Comparison of ENCODE assay signal across 1 cellular context in genomic region chr4:186726440-186727148, GRCh38.
TF ChIP-seq lines count a peak whose summit lies in the region.

No MANE protein-coding gene starts in this region.

TF ChIP-seq in HepG2, 621 proteins besides CTCF, POLR2A, EP300 and RAD21 (continued from another document and continues in another):
- TF ChIP-seq ZNF362 (CRISPR knock-in tag; IDR thresholded peaks at IDR 0.05; ENCODE audit: borderline replicate concordance) (peak; percentile 44; the same call in 1 of the 2 replicates), NFYC (CRISPR knock-in tag; IDR thresholded peaks at IDR 0.05) (no peak), ZGPAT (CRISPR knock-in tag; IDR thresholded peaks at IDR 0.05) (peak; percentile 95), GMEB2 (CRISPR knock-in tag; IDR thresholded peaks at IDR 0.05; ENCODE audit: low read depth) (no peak), ZNF292 (CRISPR knock-in tag; IDR thresholded peaks at IDR 0.05; ENCODE audit: borderline replicate concordance, low read depth) (no peak), ZNF556 (CRISPR knock-in tag; IDR thresholded peaks at IDR 0.05; ENCODE audit: borderline replicate concordance) (no peak), ARNTL (CRISPR knock-in tag; IDR thresholded peaks at IDR 0.05) (no peak), ZSCAN20 (CRISPR knock-in tag; IDR thresholded peaks at IDR 0.05; ENCODE audit: borderline replicate concordance) (peak; percentile 61), ZNF562 (CRISPR knock-in tag; IDR thresholded peaks at IDR 0.05; ENCODE audit: borderline replicate concordance) (no peak), ZNF713 (CRISPR knock-in tag; IDR thresholded peaks at IDR 0.05) (no peak), ZNF775 (CRISPR knock-in tag; IDR thresholded peaks at IDR 0.05; ENCODE audit: borderline replicate concordance) (peak; percentile 23; the same call in 1 of the 2 replicates), ZBTB26 (CRISPR knock-in tag; IDR thresholded peaks at IDR 0.05; ENCODE audit: borderline replicate concordance) (no peak; the same call in 1 of the 2 replicates), ZNF576 (CRISPR knock-in tag; IDR thresholded peaks at IDR 0.05) (no peak), HNF4A (CRISPR knock-in tag; IDR thresholded peaks at IDR 0.05) (no peak), MTF1 (CRISPR knock-in tag; IDR thresholded peaks at IDR 0.05) (no peak), ISL2 (CRISPR knock-in tag; IDR thresholded peaks at IDR 0.05) (no peak; the same call in none of the 2 replicates), ZNF639 (CRISPR knock-in tag; conservative IDR thresholded peaks at IDR 0.05) (peak; percentile 47; the same call in 1 of the 2 replicates), DBP (CRISPR knock-in tag; IDR thresholded peaks at IDR 0.05; ENCODE audit: not compliant biosample characterization) (no peak), HNRNPK (IDR thresholded peaks at IDR 0.05; ENCODE audit: low read depth, low read length, poor library complexity, severe bottlenecking) (peak; percentile 78), UBTF (CRISPR knock-in tag; IDR thresholded peaks at IDR 0.05) (peak; percentile 59), SP4 (CRISPR knock-in tag; IDR thresholded peaks at IDR 0.05) (peak; percentile 69), ATM (IDR thresholded peaks at IDR 0.05; ENCODE audit: borderline replicate concordance) (no peak), GTF2F1 (IDR thresholded peaks at IDR 0.05; ENCODE audit: low read length) (no peak), KAT8 (CRISPR knock-in tag; IDR thresholded peaks at IDR 0.05) (no peak), ZNF430 (CRISPR knock-in tag; IDR thresholded peaks at IDR 0.05) (peak; percentile 68), NCOA1 (CRISPR knock-in tag; IDR thresholded peaks at IDR 0.05) (peak; percentile 48; the same call in 1 of the 2 replicates), ELF3 (CRISPR knock-in tag; IDR thresholded peaks at IDR 0.05) (peak; percentile 73), PLRG1 (conservative IDR thresholded peaks at IDR 0.05) (no peak), JUN (CRISPR knock-in tag; IDR thresholded peaks at IDR 0.05) (no peak; the same call in none of the 2 replicates), ATF7-NPFF (CRISPR knock-in tag; IDR thresholded peaks at IDR 0.05; ENCODE audit: low read depth) (peak; percentile 88), TP53 (CRISPR knock-in tag; conservative IDR thresholded peaks at IDR 0.05) (no peak), SNRNP70 (IDR thresholded peaks at IDR 0.05; ENCODE audit: low read depth, low read length) (no peak), SMARCE1 (IDR thresholded peaks at IDR 0.05; ENCODE audit: borderline replicate concordance) (no peak), NR2F2 (IDR thresholded peaks at IDR 0.05; ENCODE audit: borderline replicate concordance, low read depth) (no peak; the same call in 1 of the 2 replicates), SCMH1 (CRISPR knock-in tag; IDR thresholded peaks at IDR 0.05; ENCODE audit: borderline replicate concordance) (no peak), ZNF318 (CRISPR knock-in tag; IDR thresholded peaks at IDR 0.05) (0 out of 2 replicates have a peak, but pooled peaks have one; percentile 17), ZNF317 (CRISPR knock-in tag; IDR thresholded peaks at IDR 0.05) (peak; percentile 64; the same call in 1 of the 2 replicates), ZNF709 (CRISPR knock-in tag; IDR thresholded peaks at IDR 0.05) (peak; percentile 36; the same call in 1 of the 2 replicates), ZNF224 (CRISPR knock-in tag; IDR thresholded peaks at IDR 0.05) (no peak), ETV6 (CRISPR knock-in tag; conservative IDR thresholded peaks at IDR 0.05) (peak; percentile 75; the same call in 1 of the 2 replicates), PAWR (CRISPR knock-in tag; IDR thresholded peaks at IDR 0.05; ENCODE audit: borderline replicate concordance) (no peak)
